1 cellular context compared by ENCODE assay signal in genomic region chr1:20713440-20713839, GRCh38.
TF ChIP-seq lines count a peak whose summit lies in the region.

No MANE protein-coding gene starts in this region.

TF ChIP-seq in IMR-90, 13 proteins besides CTCF, POLR2A, EP300 and RAD21:
- TF ChIP-seq MAFK (IDR thresholded peaks at IDR 0.05; ENCODE audit: low read depth, low read length): no peak
- no peak for TF ChIP-seq BHLHE40 (IDR thresholded peaks at IDR 0.05; ENCODE audit: low read depth, low read length)
- no peak for TF ChIP-seq USF2 (IDR thresholded peaks at IDR 0.05; ENCODE audit: low read depth, low read length)
- no peak for TF ChIP-seq NFE2L2 (IDR thresholded peaks at IDR 0.05; ENCODE audit: low read depth, low read length)
- no peak for TF ChIP-seq RFX5 (IDR thresholded peaks at IDR 0.05; ENCODE audit: low read depth, low read length)
- no peak for TF ChIP-seq MXI1 (IDR thresholded peaks at IDR 0.05; ENCODE audit: borderline replicate concordance, low read depth, low read length)
- TF ChIP-seq RCOR1 (IDR thresholded peaks at IDR 0.05; ENCODE audit: insufficient replicate concordance, low read length): no peak
- TF ChIP-seq CEBPB (IDR thresholded peaks at IDR 0.05; ENCODE audit: low read depth, low read length): no peak
- no peak for TF ChIP-seq SMC3 (IDR thresholded peaks at IDR 0.05; ENCODE audit: low read depth, low read length)
- TF ChIP-seq CHD1 (IDR thresholded peaks at IDR 0.05; ENCODE audit: low read depth, low read length): no peak
- TF ChIP-seq MAZ (IDR thresholded peaks at IDR 0.05; ENCODE audit: borderline replicate concordance, low read depth, low read length): no peak
